ENCODE assay signal across 9 cellular contexts in the genomic region with DNA sequence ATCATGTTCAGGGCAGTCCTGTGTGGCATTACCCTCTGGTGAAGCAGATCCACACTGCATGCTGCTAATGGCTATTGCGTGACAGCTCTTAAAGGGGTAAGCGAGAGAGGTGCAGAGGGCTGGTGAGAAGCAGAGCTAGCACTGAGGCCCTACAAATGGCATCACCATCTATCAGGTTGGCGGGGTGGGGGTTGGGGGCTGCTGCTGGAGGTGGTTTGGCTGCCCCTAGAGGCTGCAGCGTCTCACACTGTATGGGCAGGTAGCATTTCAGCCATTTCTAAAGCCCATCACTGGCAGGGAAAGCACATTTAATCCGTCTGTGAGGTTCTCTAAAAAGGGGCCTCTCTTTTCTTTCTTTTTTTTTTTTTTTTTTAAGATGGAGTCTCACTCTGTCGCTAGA.
DNase-seq lines count a peak whose midpoint lies in the region; ATAC-seq, FAIRE-seq and TF ChIP-seq lines count a peak whose summit lies in the region.
"Had no signal": no experiment of that assay in that cellular context is flagged by ENCODE, and none has a peak within 500 bp of the region (broad histone marks: within the 10 kb centered on the region; RNA-seq: fewer than 3 reads in every experiment).

No MANE protein-coding gene starts in this region.

- no peak for ATAC-seq in GM18909 (IDR thresholded peaks at IDR 0.05; ENCODE audit: poor library complexity, unreplicated experiment)
- ATAC-seq: gastrocnemius medialis had no signal

- peak; percentile 61 for DNase-seq in DMS53 (lab: John Stamatoyannopoulos, UW)
- DNase-seq in DMS53 treated with DMSO at 0.1 percent for 48 hours (lab: John Stamatoyannopoulos, UW; ENCODE audit: unreplicated experiment) = no peak
- DNase-seq in GM13977 (ENCODE audit: low spot score) = no peak
- peak; percentile 38 for DNase-seq in activated CD4-positive, alpha-beta T cell treated with anti-CD3 and anti-CD28 coated beads, Interleukin-2, amount 50 U/mL, for 1 hour
- peak; percentile 66 for DNase-seq in islet precursor cell
- no peak for DNase-seq in urothelium cell line (ENCODE audit: low spot score)
- no peak for DNase-seq in AG08395 (ENCODE audit: low spot score)
- DNase-seq: gastrocnemius medialis had no signal

- no peak for FAIRE-seq in urothelium cell line (lab: Jason Lieb, UNC)

- peak; percentile 18 for TF ChIP-seq CTCF in GM13977 (IDR thresholded peaks at IDR 0.05; ENCODE audit: extremely low read depth, insufficient read depth, missing control alignments)

- in situ Hi-C loops in GM13977 (cut with MboI; ENCODE audit: low pct_unique_long_range_greater_than_20kb, low sequenced_read_pairs, unreplicated experiment) = no loop called here

Comparison
In these comparisons a context has a peak if more than half of its experiments do, and no peak if none do; other contexts are left out.
1. DNase-seq: peak in DMS53 (single experiment), activated CD4-positive, alpha-beta T cell treated with anti-CD3 and anti-CD28 coated beads, Interleukin-2, amount 50 U/mL, for 1 hour (single experiment) and islet precursor cell (single experiment); none in DMS53 treated with DMSO at 0.1 percent for 48 hours (single experiment), GM13977 (single experiment), urothelium cell line (single experiment) and AG08395 (single experiment).